Comparison of ENCODE assay signal across 18 cellular contexts in the genomic region with DNA sequence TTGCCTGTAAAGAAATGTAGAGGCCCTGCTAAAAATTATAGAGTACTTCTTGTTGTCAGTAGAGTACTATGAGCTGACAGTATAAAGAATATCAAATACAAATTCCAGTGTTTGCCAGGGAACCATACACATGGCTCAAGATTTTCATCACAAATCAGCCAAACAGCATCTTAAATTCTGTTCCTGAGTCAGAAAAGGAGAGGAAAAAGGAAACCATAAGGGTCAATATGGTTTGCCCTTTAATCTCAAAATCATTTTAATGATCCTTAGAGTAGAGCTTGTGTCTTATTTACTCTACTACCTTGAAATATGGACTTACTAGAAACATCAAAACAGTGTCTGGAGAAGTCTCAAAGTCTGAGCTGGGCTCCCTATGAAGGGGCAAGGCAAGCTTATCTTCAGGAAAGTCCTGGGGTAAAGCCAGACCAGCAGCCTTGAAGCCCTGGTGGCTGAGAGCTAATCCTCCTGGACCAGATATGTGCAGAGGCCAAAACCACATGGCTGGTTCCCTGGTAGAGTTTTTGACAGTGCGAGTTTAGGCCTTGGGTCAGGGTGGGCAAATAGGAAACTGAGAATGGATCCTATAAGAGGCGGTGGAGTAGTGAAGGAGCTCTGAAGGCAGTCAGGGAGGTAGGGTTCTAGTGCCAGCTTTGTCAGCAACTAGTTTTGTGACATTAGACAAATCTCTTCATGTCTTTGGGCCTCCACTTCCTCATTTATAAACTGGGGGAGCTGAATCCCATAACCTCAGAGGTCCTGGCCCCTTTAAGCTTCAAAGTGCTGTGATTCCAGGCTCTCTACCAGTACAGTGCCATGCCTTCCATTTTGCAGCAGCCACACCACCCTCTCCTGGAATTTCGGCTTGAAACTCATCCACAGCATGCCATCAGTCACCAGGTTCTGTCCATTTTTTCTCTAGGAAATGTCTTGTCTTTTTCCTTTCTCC. TPM values are rescaled to one million over a fixed set of nuclear protein-coding genes. Genes with fewer than 3 reads are reported as not detected.
DNase-seq lines count a peak whose midpoint lies in the region; ATAC-seq, FAIRE-seq and TF ChIP-seq lines count a peak whose summit lies in the region.
"Had no signal": no experiment of that assay in that cellular context is flagged by ENCODE, and none has a peak within 500 bp of the region (broad histone marks: within the 10 kb centered on the region; RNA-seq: fewer than 3 reads in every experiment).

No MANE protein-coding gene starts in this region.

- H3K9me3 Mint-ChIP-seq in nephron: no peaks in the 10 kb centered on the region
- H3K9me3 Mint-ChIP-seq: neural crest cell had no signal

- ATAC-seq in right cardiac atrium: no peak

- H3K4me1 Mint-ChIP-seq in nephron: peaks cover 56% of the 10 kb centered on the region

- TF ChIP-seq CTCF in nephron (IDR thresholded peaks at IDR 0.05; ENCODE audit: unreplicated experiment in 3 of 3) (no peak), coronary artery (IDR thresholded peaks at IDR 0.05) (no peak), D721Med (IDR thresholded peaks at IDR 0.05; ENCODE audit: insufficient read depth, missing control alignments) (no peak)

- intact Hi-C loops in right cardiac atrium (cut with DNase I) (loop anchor here in 1 of 4 donors (5.0 kb wide), 1 partner anchor 32 kb away; no protein-coding TSS in a partner anchor), cardiac septum (cut with DNase I) (loop anchor here (10.0 kb wide), 1 partner anchor 185 kb away; a partner anchor contains a TSS), posterior vena cava (cut with DNase I) (loop anchor here in 1 of 2 donors (10.0 kb wide), 1 partner anchor 375 kb away; no protein-coding TSS in a partner anchor)

- peak overlapping the region; percentile 43 for H3K27ac ChIP-seq in right cardiac atrium (ENCODE audit: low read length)
- H3K27ac ChIP-seq in caudate nucleus (ENCODE audit: low read depth, low read length): peak overlapping the region; percentile 41
- H3K27ac ChIP-seq in coronary artery: peak overlapping the region in 1 of 2 donors; percentile 23
- H3K27ac ChIP-seq: lower lobe of right lung had no signal

- no peaks in the 10 kb centered on the region for H3K9me3 ChIP-seq in right cardiac atrium (ENCODE audit: control insufficient read depth, low read length)
- H3K9me3 ChIP-seq: lower lobe of right lung, sigmoid colon had no signal

- H3K4me1 ChIP-seq in right cardiac atrium (ENCODE audit: control insufficient read depth, insufficient read depth, low read length): peaks cover 25% of the 10 kb centered on the region

- H3K4me3 ChIP-seq in right cardiac atrium (ENCODE audit: low read length): no peak overlapping the region
- H3K4me3 ChIP-seq in coronary artery: no peak overlapping the region
- H3K4me3 ChIP-seq: lower lobe of right lung, sigmoid colon had no signal

- H3K27me3 Mint-ChIP-seq in nephron (ENCODE audit: low read depth): no peaks in the 10 kb centered on the region

- WGBS in right cardiac atrium: 92% methylated on average over 3 of the region's 3 CpGs

- H3K27ac Mint-ChIP-seq in nephron: peak overlapping the region; percentile 43 to 48 (median 43)

- H3K27me3 ChIP-seq in right cardiac atrium (ENCODE audit: control insufficient read depth, insufficient read depth): no peaks in the 10 kb centered on the region
- H3K27me3 ChIP-seq: sigmoid colon had no signal

- DNase-seq in right cardiac atrium (no peak), cardiac septum (ENCODE audit: low spot score) (no peak), caudate nucleus (lab: John Stamatoyannopoulos, UW) (no peak), coronary artery (ENCODE audit: low spot score) (no peak), kidney tubule cell (ENCODE audit: low spot score) (no peak), posterior vena cava (ENCODE audit: low spot score) (no peak), D721Med (ENCODE audit: insufficient read length, low spot score) (no peak)
- DNase-seq: activated CD8-positive, alpha-beta memory T cell treated with anti-CD3 and anti-CD28 coated beads, Interleukin-2, amount 50 U/mL, for 4 hours; lower lobe of right lung; NCI-H345; SIG-M5; sigmoid colon; stimulated activated CD4-positive, alpha-beta T cell treated with anti-CD3 and anti-CD28 coated beads, Interleukin-4, amount 100 ng/mL, for 24 hours; trophoblast cell had no signal

- peaks cover 3% of the 10 kb centered on the region for H3K36me3 Mint-ChIP-seq in nephron (ENCODE audit: low read depth)

- H3K4me3 Mint-ChIP-seq in nephron: no peak overlapping the region
- H3K4me3 Mint-ChIP-seq: neural crest cell had no signal

- no peak for FAIRE-seq in D721Med (lab: Jason Lieb, UNC)
- FAIRE-seq: bronchial epithelial cell, G401.6 had no signal

RNA-seq across cellular contexts. Expression of a gene that starts 38.9 kb away (rescaled TPM):
- 10 to 100 TPM; 41.3 to 61.8 (median 49.1) TPM for total RNA-seq in right cardiac atrium
- polyA plus RNA-seq in right cardiac atrium: 12.9 TPM
- 25.7 TPM for total RNA-seq in cardiac septum
- total RNA-seq in posterior vena cava: 10 to 100 TPM; 41.0 to 42.0 TPM
